9 cellular contexts compared by ENCODE assay signal in the genomic region with DNA sequence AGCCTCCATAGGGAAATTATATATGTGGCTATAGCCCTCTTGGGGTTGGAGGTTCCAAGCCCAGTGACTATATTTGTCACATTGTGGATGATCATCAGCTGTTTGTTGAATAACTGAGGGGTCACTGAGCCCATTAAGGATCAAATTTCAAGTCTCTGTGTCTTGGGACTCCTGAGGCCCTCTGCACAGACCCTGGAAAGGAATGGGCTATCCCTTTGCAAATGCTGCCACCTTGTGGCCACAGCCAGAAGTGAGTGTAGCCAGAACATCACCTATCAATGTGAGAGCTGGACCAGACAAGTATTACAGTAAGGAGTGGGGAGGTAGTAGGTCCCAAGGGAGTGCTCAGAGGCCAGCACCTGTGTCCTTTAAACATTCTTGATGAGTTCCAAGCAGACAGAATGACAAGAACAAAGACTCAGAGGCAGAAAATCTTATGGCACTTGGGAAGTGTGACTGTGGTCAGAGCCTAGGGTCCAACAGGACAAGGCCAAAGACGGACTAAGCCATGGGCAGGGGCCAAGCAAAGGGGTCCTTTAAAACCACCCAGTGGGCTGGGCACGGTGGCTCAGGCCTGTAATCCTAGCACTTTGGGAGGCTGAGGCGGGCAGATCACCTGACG. TPM values are rescaled to one million over a fixed set of nuclear protein-coding genes. Genes with fewer than 3 reads are reported as not detected.
A peak's percentile ranks its signal among the peaks of the same experiment; 100 is the strongest.
DNase-seq lines count a peak whose midpoint lies in the region; ATAC-seq and TF ChIP-seq lines count a peak whose summit lies in the region.
"Had no signal": no experiment of that assay in that cellular context is flagged by ENCODE, and none has a peak within 500 bp of the region (broad histone marks: within the 10 kb centered on the region; RNA-seq: fewer than 3 reads in every experiment).

No MANE protein-coding gene starts in this region.

- peaks cover 11% of the 10 kb centered on the region for H3K27me3 Mint-ChIP-seq in CD4-positive, CD25-positive, alpha-beta regulatory T cell

- TF ChIP-seq CTCF in MM.1S (IDR thresholded peaks at IDR 0.05; ENCODE audit: low read length) = peak; percentile 95
- peak; percentile 84 for TF ChIP-seq CTCF in parathyroid adenoma (IDR thresholded peaks at IDR 0.05)

- H3K9me3 Mint-ChIP-seq in CD4-positive, CD25-positive, alpha-beta regulatory T cell = no peaks in the 10 kb centered on the region
- H3K9me3 Mint-ChIP-seq: IgD-negative memory B cell had no signal

- H3K27ac ChIP-seq in CD4-positive, CD25-positive, alpha-beta regulatory T cell (ENCODE audit: insufficient read depth, low read length, poor library complexity, severe bottlenecking) = no peak overlapping the region
- H3K27ac ChIP-seq in MM.1S (ENCODE audit: low read length) (no peak overlapping the region), parathyroid adenoma (no peak overlapping the region)

- H4K20me1 ChIP-seq in MM.1S (ENCODE audit: insufficient read depth, low read length) = no peaks in the 10 kb centered on the region

- peaks cover 2% of the 10 kb centered on the region for H3K27me3 ChIP-seq in CD4-positive, CD25-positive, alpha-beta regulatory T cell (ENCODE audit: control insufficient read depth, insufficient read depth, low read length)
- H3K27me3 ChIP-seq in MM.1S (replicated peaks; ENCODE audit: insufficient read depth, low read length) = peaks cover 8% of the 10 kb centered on the region
- H3K27me3 ChIP-seq in parathyroid adenoma (ENCODE audit: control insufficient read depth, insufficient read depth, low read length) = no peaks in the 10 kb centered on the region

- H3K79me2 ChIP-seq in MM.1S (ENCODE audit: low read length) (no peaks in the 10 kb centered on the region), parathyroid adenoma (no peaks in the 10 kb centered on the region)

- H3K9me3 ChIP-seq in CD4-positive, CD25-positive, alpha-beta regulatory T cell (ENCODE audit: control insufficient read depth in 2 of 2, low read length in 2 of 2) = no peaks in the 10 kb centered on the region
- H3K9me3 ChIP-seq in MM.1S (replicated peaks; ENCODE audit: insufficient read depth, low read length) (no peaks in the 10 kb centered on the region), parathyroid adenoma (ENCODE audit: control insufficient read depth, low read length) (no peaks in the 10 kb centered on the region)

- ATAC-seq in CD4-positive, CD25-positive, alpha-beta regulatory T cell (ENCODE audit: low read depth in 2 of 2) = peak; percentile 76 to 83
- peak; percentile 65 for ATAC-seq in GM21381 (IDR thresholded peaks at IDR 0.05; ENCODE audit: unreplicated experiment)

- no peak overlapping the region for H3K4me3 ChIP-seq in CD4-positive, CD25-positive, alpha-beta regulatory T cell (ENCODE audit: low read depth, low read length)
- H3K4me3 ChIP-seq in MM.1S (ENCODE audit: low read length) (no peak overlapping the region), parathyroid adenoma (ENCODE audit: low read depth, low read length) (no peak overlapping the region)

- no peaks in the 10 kb centered on the region for H3K4me1 Mint-ChIP-seq in CD4-positive, CD25-positive, alpha-beta regulatory T cell

- no peaks in the 10 kb centered on the region for H3K36me3 Mint-ChIP-seq in CD4-positive, CD25-positive, alpha-beta regulatory T cell
- H3K36me3 Mint-ChIP-seq: IgD-negative memory B cell had no signal

- no peaks in the 10 kb centered on the region for H3K9me2 ChIP-seq in MM.1S (replicated peaks; ENCODE audit: insufficient read depth, low read length)

- H3F3A ChIP-seq in MM.1S (ENCODE audit: insufficient read depth, low read length) = no peaks in the 10 kb centered on the region

- peak overlapping the region in 1 of 3 donors; percentile 53 for H3K27ac Mint-ChIP-seq in CD4-positive, CD25-positive, alpha-beta regulatory T cell
- H3K27ac Mint-ChIP-seq: IgD-negative memory B cell had no signal

- no peak overlapping the region for H2AFZ ChIP-seq in MM.1S (ENCODE audit: low read length)
- H2AFZ ChIP-seq in parathyroid adenoma = no peak overlapping the region

- H3K9ac ChIP-seq in MM.1S (ENCODE audit: low read length) (no peak overlapping the region), parathyroid adenoma (no peak overlapping the region)

- H3K36me3 ChIP-seq in CD4-positive, CD25-positive, alpha-beta regulatory T cell (ENCODE audit: control insufficient read depth, insufficient read depth, low read length) = no peaks in the 10 kb centered on the region
- H3K36me3 ChIP-seq in MM.1S (replicated peaks; ENCODE audit: insufficient read depth, low read length) (no peaks in the 10 kb centered on the region), parathyroid adenoma (ENCODE audit: control insufficient read depth, insufficient read depth, low read length) (no peaks in the 10 kb centered on the region)

- H3K4me1 ChIP-seq in CD4-positive, CD25-positive, alpha-beta regulatory T cell (ENCODE audit: control insufficient read depth, insufficient read depth, low read length, poor library complexity, severe bottlenecking) = no peaks in the 10 kb centered on the region
- H3K4me1 ChIP-seq in MM.1S (ENCODE audit: low read length) (no peaks in the 10 kb centered on the region), parathyroid adenoma (peaks cover 2% of the 10 kb centered on the region)

- peak overlapping the region in 1 of 4 donors; percentile 8 for H3K4me3 Mint-ChIP-seq in CD4-positive, CD25-positive, alpha-beta regulatory T cell
- H3K4me3 Mint-ChIP-seq: IgD-negative memory B cell had no signal

- DNase-seq in CD4-positive, CD25-positive, alpha-beta regulatory T cell = peak; percentile 67 to 74 (median 70)
- DNase-seq in MM.1S = peak; percentile 73
- DNase-seq in SK-N-DZ (ENCODE audit: low spot score) = peak; percentile 88
- peak; percentile 59 to 75 (median 70) for DNase-seq in activated naive CD4-positive, alpha-beta T cell (lab: John Stamatoyannopoulos, UW)
- peak; percentile 74 for DNase-seq in globus pallidus (ENCODE audit: low spot score)
- peak; percentile 86 for DNase-seq in ureter (ENCODE audit: low spot score)

- H3K4me2 ChIP-seq in MM.1S (ENCODE audit: low read depth, low read length) (no peak overlapping the region), parathyroid adenoma (ENCODE audit: low read length) (no peak overlapping the region)

RNA-seq across cellular contexts. Expression of gene RPP25L, which starts 8.2 kb away (rescaled TPM):
- total RNA-seq in CD4-positive, CD25-positive, alpha-beta regulatory T cell = 6.7 TPM
- 10 to 100 TPM; 63.4 to 80.0 (median 68.5) TPM for polyA plus RNA-seq in CD4-positive, CD25-positive, alpha-beta regulatory T cell
- 31.2 and 38.8 TPM in 2 replicates for polyA plus RNA-seq in SK-N-DZ (2014; cell fraction: cytosol; rRNA removed)
- 21.2 and 32.3 TPM in 2 replicates for polyA plus RNA-seq in SK-N-DZ (2014; cell fraction: nucleus; rRNA removed)
- 26.0 TPM for total RNA-seq in ureter

RNA-seq across cellular contexts. Expression of gene CNTFR, which starts 14.2 kb away (rescaled TPM):
- not detected for total RNA-seq in CD4-positive, CD25-positive, alpha-beta regulatory T cell
- polyA plus RNA-seq in CD4-positive, CD25-positive, alpha-beta regulatory T cell = not detected
- polyA plus RNA-seq in SK-N-DZ (2014; cell fraction: cytosol; rRNA removed) = 85.6 and 98.3 TPM in 2 replicates
- 45.4 and 60.6 TPM in 2 replicates for polyA plus RNA-seq in SK-N-DZ (2014; cell fraction: nucleus; rRNA removed)
- 9.4 TPM for total RNA-seq in ureter
- polyA plus RNA-seq: IgD-negative memory B cell had no signal

RNA-seq across cellular contexts. Expression of gene DCTN3, which starts 16.6 kb away (rescaled TPM):
- 80.4 TPM for total RNA-seq in CD4-positive, CD25-positive, alpha-beta regulatory T cell
- polyA plus RNA-seq in CD4-positive, CD25-positive, alpha-beta regulatory T cell = 100 to 1,000 TPM; 152 to 202 (median 171) TPM
- polyA plus RNA-seq in SK-N-DZ (2014; cell fraction: cytosol; rRNA removed) = 57.8 and 72.5 TPM in 2 replicates
- polyA plus RNA-seq in SK-N-DZ (2014; cell fraction: nucleus; rRNA removed) = 49.2 and 57.7 TPM in 2 replicates
- 86.8 TPM for total RNA-seq in ureter

RNA-seq across cellular contexts. Expression of gene ARID3C, which starts 25.1 kb away (rescaled TPM):
- not detected for total RNA-seq in CD4-positive, CD25-positive, alpha-beta regulatory T cell
- polyA plus RNA-seq in CD4-positive, CD25-positive, alpha-beta regulatory T cell = not detected
- 0.25 TPM in 1 of 2 replicates, not detected in the other for polyA plus RNA-seq in SK-N-DZ (2014; cell fraction: cytosol; rRNA removed)
- 0.15 TPM in 1 of 2 replicates, not detected in the other for polyA plus RNA-seq in SK-N-DZ (2014; cell fraction: nucleus; rRNA removed)
- total RNA-seq in ureter = not detected
- polyA plus RNA-seq: IgD-negative memory B cell had no signal

RNA-seq across cellular contexts. Expression of gene SIGMAR1, which starts 33.9 kb away (rescaled TPM):
- total RNA-seq in CD4-positive, CD25-positive, alpha-beta regulatory T cell = 34.1 TPM
- polyA plus RNA-seq in CD4-positive, CD25-positive, alpha-beta regulatory T cell = 100 to 1,000 TPM; 107 to 130 (median 119) TPM
- 183 and 208 TPM in 2 replicates for polyA plus RNA-seq in SK-N-DZ (2014; cell fraction: cytosol; rRNA removed)
- 89.9 and 92.3 TPM in 2 replicates for polyA plus RNA-seq in SK-N-DZ (2014; cell fraction: nucleus; rRNA removed)
- total RNA-seq in ureter = 56.8 TPM

Comparison
In these comparisons a context has a peak if more than half of its experiments do, and no peak if none do; other contexts are left out.
1. RNA of gene CNTFR, which starts 14.2 kb away (total RNA-seq): 9.4 TPM in ureter (single experiment); not detected in CD4-positive, CD25-positive, alpha-beta regulatory T cell (single experiment); every median in the first group is over 10 times any median in the second.
2. Peak in every context shown above with its lines, with median percentiles within 50 percentile points of each other: DNase-seq.